Comparison of ENCODE assay signal across 11 cellular contexts in genomic region chr1:202084791-202085681, GRCh38. TPM values are rescaled to one million over a fixed set of nuclear protein-coding genes. Genes with fewer than 3 reads are reported as not detected.
DNase-seq lines count a peak whose midpoint lies in the region; TF ChIP-seq lines count a peak whose summit lies in the region.
"Had no signal": no experiment of that assay in that cellular context is flagged by ENCODE, and none has a peak within 500 bp of the region (broad histone marks: within the 10 kb centered on the region; RNA-seq: fewer than 3 reads in every experiment).

No MANE protein-coding gene starts in this region.

- no peak overlapping the region for H3K27ac ChIP-seq in adrenal gland

- intact Hi-C loops in adrenal gland (cut with DNase I), result no loop called here

- no peaks in the 10 kb centered on the region for H3K36me3 Mint-ChIP-seq in brain
- H3K36me3 Mint-ChIP-seq: CD4-positive, CD25-positive, alpha-beta regulatory T cell had no signal

- TF ChIP-seq CTCF in brain (conservative IDR thresholded peaks at IDR 0.05), result no peak
- no peak for TF ChIP-seq CTCF in adrenal gland (IDR thresholded peaks at IDR 0.05)
- no peak for TF ChIP-seq CTCF in GM13976 (IDR thresholded peaks at IDR 0.05; ENCODE audit: borderline replicate concordance, control extremely low read depth, extremely low read depth, insufficient read depth, missing control alignments)

- peak overlapping the region; percentile 35 to 78 (median 66) for H3K27ac Mint-ChIP-seq in brain
- H3K27ac Mint-ChIP-seq: CD4-positive, CD25-positive, alpha-beta regulatory T cell; stimulated activated naive CD8-positive, alpha-beta T cell treated with anti-CD3 and anti-CD28 coated beads, Interleukin-15, amount 100 ng/mL, for 72 hours had no signal

- DNase-seq in Ammon's horn (ENCODE audit: low spot score) (peak; percentile 94), NCI-H146 (lab: John Stamatoyannopoulos, UW) (peak; percentile 95), middle frontal gyrus (ENCODE audit: extremely low spot score, low spot score) (peak; percentile 77), OCI-M2 (lab: John Stamatoyannopoulos, UW; ENCODE audit: unreplicated experiment) (no peak), DMS114 treated with DMSO at 0.1 percent for 48 hours (lab: John Stamatoyannopoulos, UW; ENCODE audit: unreplicated experiment) (no peak), adrenal gland (no peak), GM13976 (ENCODE audit: low spot score) (no peak)
- DNase-seq: activated effector memory CD4-positive, alpha-beta T cell treated with Interleukin-2 at 50 U/mL for 16 hours; CD4-positive, CD25-positive, alpha-beta regulatory T cell; stimulated activated naive CD8-positive, alpha-beta T cell treated with anti-CD3 and anti-CD28 coated beads, Interleukin-15, amount 100 ng/mL, for 72 hours had no signal

- H3K27me3 ChIP-seq in adrenal gland, result no peaks in the 10 kb centered on the region

- no peak overlapping the region for H3K4me3 ChIP-seq in adrenal gland

- H3K4me1 Mint-ChIP-seq in brain, result peaks cover 42% of the 10 kb centered on the region
- H3K4me1 Mint-ChIP-seq: CD4-positive, CD25-positive, alpha-beta regulatory T cell; stimulated activated naive CD8-positive, alpha-beta T cell treated with anti-CD3 and anti-CD28 coated beads, Interleukin-15, amount 100 ng/mL, for 72 hours had no signal

- no peaks in the 10 kb centered on the region for H3K9me3 ChIP-seq in adrenal gland (replicated peaks in 1 of 3)

- H3K4me1 ChIP-seq in adrenal gland (replicated peaks in 1 of 2), result no peaks in the 10 kb centered on the region

- TF ChIP-seq POLR2A in adrenal gland (IDR thresholded peaks at IDR 0.05), result no peak

- WGBS in adrenal gland, 4 donors, result 71 to 79% (median 72%) methylated on average over 13 to 16 of the region's 16 CpGs

- no peaks in the 10 kb centered on the region for H3K27me3 Mint-ChIP-seq in brain

- H3K9me3 Mint-ChIP-seq in brain, result no peaks in the 10 kb centered on the region
- H3K9me3 Mint-ChIP-seq: CD4-positive, CD25-positive, alpha-beta regulatory T cell; stimulated activated naive CD8-positive, alpha-beta T cell treated with anti-CD3 and anti-CD28 coated beads, Interleukin-15, amount 100 ng/mL, for 72 hours had no signal

- H3K4me3 Mint-ChIP-seq in brain, result peak overlapping the region in 1 of 5 experiments; percentile 2
- H3K4me3 Mint-ChIP-seq: CD4-positive, CD25-positive, alpha-beta regulatory T cell; stimulated activated naive CD8-positive, alpha-beta T cell treated with anti-CD3 and anti-CD28 coated beads, Interleukin-15, amount 100 ng/mL, for 72 hours had no signal

- no peaks in the 10 kb centered on the region for H3K36me3 ChIP-seq in adrenal gland (replicated peaks in 1 of 2)

- in situ Hi-C loops in GM13976 (cut with MboI; ENCODE audit: low sequenced_read_pairs, unreplicated experiment), result no loop called here

RNA-seq across cellular contexts. Expression of gene GPR37L1, which starts 37.7 kb away (rescaled TPM):
- polyA plus RNA-seq in brain (ENCODE audit: insufficient read depth, low read depth, low replicate concordance) (32.7 TPM), adrenal gland (under 1 TPM; 0.02 to 0.24 (median 0.13) TPM)
- under 1 TPM in 7 of 8 donors, not detected in 1; 0.14 to 0.49 (median 0.30) TPM for total RNA-seq in adrenal gland
- total RNA-seq: CD4-positive, CD25-positive, alpha-beta regulatory T cell had no signal

RNA-seq across cellular contexts. Expression of gene ARL8A, which starts 59.5 kb away (rescaled TPM):
- polyA plus RNA-seq in brain (ENCODE audit: insufficient read depth, low read depth, low replicate concordance) (131 TPM), adrenal gland (10 to 100 TPM; 26.4 to 71.2 (median 28.6) TPM)
- 100 to 1,000 TPM in 1 of 8 donors, 10 to 100 TPM in 7; 34.3 to 115 (median 64.8) TPM for total RNA-seq in adrenal gland

Comparison
In these comparisons a context has a peak if more than half of its experiments do, and no peak if none do; other contexts are left out.
1. DNase-seq: peak in Ammon's horn (single experiment), NCI-H146 (single experiment) and middle frontal gyrus (single experiment); none in OCI-M2 (single experiment), DMS114 treated with DMSO at 0.1 percent for 48 hours (single experiment), adrenal gland (0 of 7) and GM13976 (single experiment).
2. RNA of gene GPR37L1, which starts 37.7 kb away (polyA plus RNA-seq): 32.7 TPM in brain (single experiment); 0.02 to 0.24 TPM in adrenal gland; every median in the first group is over 10 times any median in the second.